17 cellular contexts compared by ENCODE assay signal in the genomic region with DNA sequence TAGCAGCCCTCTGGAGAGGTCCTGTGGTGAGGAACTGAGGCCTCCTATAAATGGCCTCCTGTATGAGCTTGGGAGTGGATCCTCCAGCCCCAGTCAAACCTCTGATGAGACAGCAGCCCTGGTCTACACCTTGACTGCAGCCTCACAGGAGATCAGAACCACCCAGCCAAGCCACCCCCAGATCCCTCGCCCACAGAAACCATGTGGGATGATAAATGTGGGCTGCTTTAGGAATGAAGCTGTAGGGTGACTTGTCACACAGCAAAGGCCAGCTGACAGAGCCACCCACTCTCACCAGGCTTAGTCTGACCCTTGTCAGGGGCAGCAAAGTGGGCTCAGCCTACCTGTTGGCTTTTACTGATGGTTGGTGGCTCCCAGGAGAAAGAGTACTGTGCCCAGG. TPM values are rescaled to one million over a fixed set of nuclear protein-coding genes. Genes with fewer than 3 reads are reported as not detected.
A peak's percentile ranks its signal among the peaks of the same experiment; 100 is the strongest.
DNase-seq lines count a peak whose midpoint lies in the region; ATAC-seq and TF ChIP-seq lines count a peak whose summit lies in the region.
"Had no signal": no experiment of that assay in that cellular context is flagged by ENCODE, and none has a peak within 500 bp of the region (broad histone marks: within the 10 kb centered on the region; RNA-seq: fewer than 3 reads in every experiment).

No MANE protein-coding gene starts in this region.

- H3K27ac ChIP-seq in lower lobe of right lung (no peak overlapping the region), spleen (no peak overlapping the region), colonic mucosa (no peak overlapping the region)
- H3K27ac ChIP-seq: 22Rv1, C4-2B had no signal

- 83 to 100% (median 92%) methylated on average over 1 of the region's 1 CpG for WGBS in spleen, 5 donors

- H3K4me1 ChIP-seq in lower lobe of right lung = no peaks in the 10 kb centered on the region
- peaks cover 0 to 29% (median 11%) of the 10 kb centered on the region in 6 donors for H3K4me1 ChIP-seq in spleen
- no peaks in the 10 kb centered on the region for H3K4me1 ChIP-seq in colonic mucosa
- H3K4me1 ChIP-seq: HAP-1 had no signal

- TF ChIP-seq CTCF in lower lobe of right lung (IDR thresholded peaks at IDR 0.05) (no peak), spleen (IDR thresholded peaks at IDR 0.05 in 8 of 11, conservative IDR thresholded peaks at IDR 0.05 in 3 of 11) (no peak), colonic mucosa (IDR thresholded peaks at IDR 0.05) (no peak)

- peak; percentile 3 for DNase-seq in Right ventricle myocardium superior
- no peak for DNase-seq in Right ventricle myocardium inferior (ENCODE audit: missing footprints)
- DNase-seq in lower lobe of right lung = peak; percentile 16
- peak; percentile 24 for DNase-seq in spleen
- DNase-seq in GM03348 (ENCODE audit: low spot score) = no peak
- DNase-seq in colonic mucosa = no peak
- DNase-seq: CD4-positive, CD25-positive, alpha-beta regulatory T cell; CD8-positive, alpha-beta memory T cell; DMS 273 treated with DMSO at 0.1 percent for 48 hours; DMS53; DMS79 treated with DMSO at 0.1 percent for 48 hours; GF-D8; GOT3 had no signal

- ATAC-seq in Right ventricle myocardium superior (ENCODE audit: poor library complexity) = no peak
- no peak for ATAC-seq in Right ventricle myocardium inferior
- ATAC-seq in lower lobe of right lung = no peak

- H3K27me3 ChIP-seq in lower lobe of right lung (ENCODE audit: low read depth) = no peaks in the 10 kb centered on the region
- H3K27me3 ChIP-seq in spleen (replicated peaks in 1 of 7) = no peaks in the 10 kb centered on the region
- H3K27me3 ChIP-seq in colonic mucosa = no peaks in the 10 kb centered on the region
- H3K27me3 ChIP-seq: BLaER1 had no signal

- H3K9me3 ChIP-seq in lower lobe of right lung = no peaks in the 10 kb centered on the region
- peaks cover 0 to 24% (median 11%) of the 10 kb centered on the region in 8 donors for H3K9me3 ChIP-seq in spleen
- no peaks in the 10 kb centered on the region for H3K9me3 ChIP-seq in colonic mucosa

- H3K4me3 ChIP-seq in lower lobe of right lung (no peak overlapping the region), spleen (no peak overlapping the region), colonic mucosa (no peak overlapping the region)
- H3K4me3 ChIP-seq: BLaER1, HAP-1 had no signal

- no peak for TF ChIP-seq POLR2A in spleen (IDR thresholded peaks at IDR 0.05)

- H3K9ac ChIP-seq in colonic mucosa (ENCODE audit: low read depth in 2 of 2, low read length in 2 of 2) = no peak overlapping the region
- H3K9ac ChIP-seq: BLaER1 had no signal

- H3K36me3 ChIP-seq in lower lobe of right lung (no peaks in the 10 kb centered on the region), spleen (no peaks in the 10 kb centered on the region), colonic mucosa (no peaks in the 10 kb centered on the region)
- H3K36me3 ChIP-seq: BLaER1, HAP-1 had no signal

- intact Hi-C loops in Right ventricle myocardium superior (cut with DNase I) (no loop called here), Right ventricle myocardium inferior (cut with DNase I) (no loop called here), lower lobe of right lung (cut with DNase I) (no loop called here), spleen (cut with DNase I; ENCODE audit: low total_unique reads) (no loop called here), colonic mucosa (cut with DNase I) (loop anchor here (10.0 kb wide), 1 partner anchor 178 kb away; a partner anchor contains a TSS)

RNA-seq across cellular contexts. Expression of a gene that starts 6.5 kb away (rescaled TPM):
- total RNA-seq in Right ventricle myocardium superior (0.35 TPM), Right ventricle myocardium inferior (0.32 TPM), lower lobe of right lung (1.6 TPM), spleen (1 to 10 TPM in 6 of 7 donors, under 1 TPM in 1; 0.87 to 3.1 (median 2.1) TPM), colonic mucosa (1 to 10 TPM in 1 of 2 donors, under 1 TPM in 1; 0.77 to 1.5 TPM)
- under 1 TPM; 0.02 to 0.16 (median 0.02) TPM for polyA plus RNA-seq in spleen

Comparison
In these comparisons a context has a peak if more than half of its experiments do, and no peak if none do; other contexts are left out.
1. DNase-seq: peak in Right ventricle myocardium superior (single experiment), lower lobe of right lung (single experiment) and spleen (single experiment); none in Right ventricle myocardium inferior (single experiment), GM03348 (single experiment) and colonic mucosa (single experiment).